23 cellular contexts compared by ENCODE assay signal in genomic region chr13:99692854-99693253, GRCh38.
"Had no signal": no experiment of that assay in that cellular context is flagged by ENCODE, and none has a peak within 500 bp of the region (broad histone marks: within the 10 kb centered on the region; RNA-seq: fewer than 3 reads in every experiment).

No MANE protein-coding gene starts in this region.

- ATAC-seq: HepG2 had no signal

- FAIRE-seq: HepG2, RCC 7860 had no signal

- H3K4me3 ChIP-seq: SJSA1, SK-N-MC had no signal

- H3K36me3 ChIP-seq: SJSA1 had no signal

- DNase-seq: IMR-90, Kasumi-1, KG1, MM.1S, NCI-H1092 treated with DMSO at 0.1 percent for 48 hours, NCI-H1436, NCI-H187, NCI-H2029, NCI-H2081 treated with DMSO at 0.1 percent for 48 hours, NCI-H2171, NCI-H226, NCI-H446, NCI-H510A, NCI-H524 treated with DMSO at 0.1 percent for 48 hours, NCI-H774, Right ventricle myocardium superior, RPMI8226, SIG-M5, SW 1271 had no signal

- H3K27ac ChIP-seq: SJSA1, SK-N-MC had no signal

- H3K4me1 ChIP-seq: SJSA1 had no signal
